In the genomic region with DNA sequence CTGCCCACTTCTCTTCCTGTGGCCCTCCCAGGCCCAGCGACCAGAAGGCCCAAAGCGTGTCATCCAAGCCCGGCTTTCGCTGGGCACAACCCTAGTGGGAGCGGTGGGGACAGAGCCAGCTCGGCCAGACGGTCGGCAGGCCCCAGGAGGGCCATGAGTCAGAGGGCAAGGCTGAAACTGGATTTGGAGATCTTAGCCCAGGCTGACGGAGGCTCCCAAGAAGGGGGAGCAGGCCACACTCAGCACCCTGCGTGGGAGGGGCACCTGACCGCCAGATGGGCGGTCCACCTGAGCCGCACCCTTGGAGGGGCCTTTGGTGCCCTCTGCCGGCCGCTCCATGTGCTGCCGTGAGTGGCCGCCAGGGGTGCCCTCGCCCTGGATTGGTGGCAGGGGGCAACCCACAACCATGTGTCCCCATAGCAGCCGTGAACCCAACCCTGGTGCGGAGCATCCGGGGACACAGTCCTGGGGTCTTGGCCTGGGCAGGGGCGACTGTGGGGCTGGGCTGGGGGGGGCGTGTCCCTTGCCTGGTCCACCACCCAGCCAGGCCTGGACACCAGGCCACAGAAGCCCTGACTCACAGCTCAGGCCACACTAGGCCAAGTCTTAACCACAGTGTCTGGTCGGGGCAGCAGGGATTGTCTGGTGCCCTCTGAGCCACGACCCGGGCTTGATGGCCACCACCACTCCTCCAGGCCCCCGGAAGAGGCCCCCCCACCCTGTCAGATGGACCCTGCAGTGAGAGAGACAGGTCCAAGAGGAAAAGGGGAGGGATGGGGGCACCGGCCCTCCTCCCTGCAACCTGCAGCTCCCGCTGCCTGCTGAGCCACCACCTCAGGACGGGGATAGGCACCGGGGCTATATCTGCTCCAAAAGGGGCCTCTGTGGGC, we compare ENCODE assay signal across 1 cellular context.
TF ChIP-seq lines count a peak whose summit lies in the region.

No MANE protein-coding gene starts in this region.

TF ChIP-seq in HepG2, 621 proteins besides CTCF, POLR2A, EP300 and RAD21 (continued from another document and continues in another):
- TF ChIP-seq, protein P1, sequence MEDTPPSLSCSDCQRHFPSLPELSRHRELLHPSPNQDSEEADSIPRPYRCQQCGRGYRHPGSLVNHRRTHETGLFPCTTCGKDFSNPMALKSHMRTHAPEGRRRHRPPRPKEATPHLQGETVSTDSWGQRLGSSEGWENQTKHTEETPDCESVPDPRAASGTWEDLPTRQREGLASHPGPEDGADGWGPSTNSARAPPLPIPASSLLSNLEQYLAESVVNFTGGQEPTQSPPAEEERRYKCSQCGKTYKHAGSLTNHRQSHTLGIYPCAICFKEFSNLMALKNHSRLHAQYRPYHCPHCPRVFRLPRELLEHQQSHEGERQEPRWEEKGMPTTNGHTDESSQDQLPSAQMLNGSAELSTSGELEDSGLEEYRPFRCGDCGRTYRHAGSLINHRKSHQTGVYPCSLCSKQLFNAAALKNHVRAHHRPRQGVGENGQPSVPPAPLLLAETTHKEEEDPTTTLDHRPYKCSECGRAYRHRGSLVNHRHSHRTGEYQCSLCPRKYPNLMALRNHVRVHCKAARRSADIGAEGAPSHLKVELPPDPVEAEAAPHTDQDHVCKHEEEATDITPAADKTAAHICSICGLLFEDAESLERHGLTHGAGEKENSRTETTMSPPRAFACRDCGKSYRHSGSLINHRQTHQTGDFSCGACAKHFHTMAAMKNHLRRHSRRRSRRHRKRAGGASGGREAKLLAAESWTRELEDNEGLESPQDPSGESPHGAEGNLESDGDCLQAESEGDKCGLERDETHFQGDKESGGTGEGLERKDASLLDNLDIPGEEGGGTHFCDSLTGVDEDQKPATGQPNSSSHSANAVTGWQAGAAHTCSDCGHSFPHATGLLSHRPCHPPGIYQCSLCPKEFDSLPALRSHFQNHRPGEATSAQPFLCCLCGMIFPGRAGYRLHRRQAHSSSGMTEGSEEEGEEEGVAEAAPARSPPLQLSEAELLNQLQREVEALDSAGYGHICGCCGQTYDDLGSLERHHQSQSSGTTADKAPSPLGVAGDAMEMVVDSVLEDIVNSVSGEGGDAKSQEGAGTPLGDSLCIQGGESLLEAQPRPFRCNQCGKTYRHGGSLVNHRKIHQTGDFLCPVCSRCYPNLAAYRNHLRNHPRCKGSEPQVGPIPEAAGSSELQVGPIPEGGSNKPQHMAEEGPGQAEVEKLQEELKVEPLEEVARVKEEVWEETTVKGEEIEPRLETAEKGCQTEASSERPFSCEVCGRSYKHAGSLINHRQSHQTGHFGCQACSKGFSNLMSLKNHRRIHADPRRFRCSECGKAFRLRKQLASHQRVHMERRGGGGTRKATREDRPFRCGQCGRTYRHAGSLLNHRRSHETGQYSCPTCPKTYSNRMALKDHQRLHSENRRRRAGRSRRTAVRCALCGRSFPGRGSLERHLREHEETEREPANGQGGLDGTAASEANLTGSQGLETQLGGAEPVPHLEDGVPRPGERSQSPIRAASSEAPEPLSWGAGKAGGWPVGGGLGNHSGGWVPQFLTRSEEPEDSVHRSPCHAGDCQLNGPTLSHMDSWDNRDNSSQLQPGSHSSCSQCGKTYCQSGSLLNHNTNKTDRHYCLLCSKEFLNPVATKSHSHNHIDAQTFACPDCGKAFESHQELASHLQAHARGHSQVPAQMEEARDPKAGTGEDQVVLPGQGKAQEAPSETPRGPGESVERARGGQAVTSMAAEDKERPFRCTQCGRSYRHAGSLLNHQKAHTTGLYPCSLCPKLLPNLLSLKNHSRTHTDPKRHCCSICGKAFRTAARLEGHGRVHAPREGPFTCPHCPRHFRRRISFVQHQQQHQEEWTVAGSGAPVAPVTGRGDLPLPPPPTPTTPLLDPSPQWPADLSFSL (CRISPR knock-in tag; IDR thresholded peaks at IDR 0.05): no peak
- TF ChIP-seq FOXA3 (CRISPR knock-in tag; IDR thresholded peaks at IDR 0.05) (peak; percentile 46), ZNF816 (CRISPR knock-in tag; IDR thresholded peaks at IDR 0.05; ENCODE audit: borderline replicate concordance) (peak; percentile 92), GATA4 (IDR thresholded peaks at IDR 0.05; ENCODE audit: borderline replicate concordance, low read depth) (no peak), ZNF672 (CRISPR knock-in tag; IDR thresholded peaks at IDR 0.05) (no peak), KLF12 (CRISPR knock-in tag; IDR thresholded peaks at IDR 0.05; ENCODE audit: borderline replicate concordance) (peak; percentile 91; the same call in 1 of the 2 replicates), SMAD3 (CRISPR knock-in tag; IDR thresholded peaks at IDR 0.05) (0 out of 2 replicates have a peak, but pooled peaks have one; percentile 46), ZNF205 (CRISPR knock-in tag; IDR thresholded peaks at IDR 0.05) (0 out of 2 replicates have a peak, but pooled peaks have one; percentile 56), HCFC1 (IDR thresholded peaks at IDR 0.05; ENCODE audit: low read depth, low read length) (peak; percentile 22; the same call in 1 of the 2 replicates), ZNF616 (CRISPR knock-in tag; IDR thresholded peaks at IDR 0.05; ENCODE audit: low read depth) (no peak), SMARCE1 (IDR thresholded peaks at IDR 0.05; ENCODE audit: borderline replicate concordance) (no peak), ZNF235 (CRISPR knock-in tag; IDR thresholded peaks at IDR 0.05; ENCODE audit: borderline replicate concordance) (peak; percentile 62), ZSCAN20 (CRISPR knock-in tag; IDR thresholded peaks at IDR 0.05; ENCODE audit: borderline replicate concordance) (no peak), NFKB2 (CRISPR knock-in tag; IDR thresholded peaks at IDR 0.05; ENCODE audit: borderline replicate concordance) (peak; percentile 60), ZNF407 (CRISPR knock-in tag; IDR thresholded peaks at IDR 0.05; ENCODE audit: not compliant biosample characterization) (no peak), ZNF253 (CRISPR knock-in tag; IDR thresholded peaks at IDR 0.05; ENCODE audit: borderline replicate concordance) (no peak; the same call in 1 of the 2 replicates), ZNF891 (CRISPR knock-in tag; IDR thresholded peaks at IDR 0.05) (no peak), ZNF230 (CRISPR knock-in tag; IDR thresholded peaks at IDR 0.05) (no peak), SKI (IDR thresholded peaks at IDR 0.05; ENCODE audit: partially characterized antibody) (peak; percentile 66), EHMT2 (IDR thresholded peaks at IDR 0.05; ENCODE audit: borderline replicate concordance, low read depth, low read length) (no peak), JUN (CRISPR knock-in tag; IDR thresholded peaks at IDR 0.05) (0 out of 2 replicates have a peak, but pooled peaks have one; percentile 6), ZMYM2 (CRISPR knock-in tag; IDR thresholded peaks at IDR 0.05) (no peak), STAT5B (CRISPR knock-in tag; IDR thresholded peaks at IDR 0.05) (no peak), KDM5A (IDR thresholded peaks at IDR 0.05; ENCODE audit: borderline replicate concordance, low read length) (no peak), MAFG (CRISPR knock-in tag; IDR thresholded peaks at IDR 0.05) (no peak), GPN1 (CRISPR knock-in tag; IDR thresholded peaks at IDR 0.05; ENCODE audit: borderline replicate concordance) (no peak), SNAPC2 (CRISPR knock-in tag; IDR thresholded peaks at IDR 0.05) (peak; percentile 91), ZFP36 (IDR thresholded peaks at IDR 0.05; ENCODE audit: borderline replicate concordance, low read depth, low read length, partially characterized antibody) (no peak), SP4 (CRISPR knock-in tag; IDR thresholded peaks at IDR 0.05) (peak; percentile 84), ZNF468 (CRISPR knock-in tag; IDR thresholded peaks at IDR 0.05) (no peak), ZNF274 (CRISPR knock-in tag; IDR thresholded peaks at IDR 0.05) (no peak), IKZF4 (CRISPR knock-in tag; IDR thresholded peaks at IDR 0.05; ENCODE audit: borderline replicate concordance, low read depth, not compliant biosample characterization) (no peak), ZNF414 (CRISPR knock-in tag; IDR thresholded peaks at IDR 0.05) (no peak)
- TF ChIP-seq, protein P2, sequence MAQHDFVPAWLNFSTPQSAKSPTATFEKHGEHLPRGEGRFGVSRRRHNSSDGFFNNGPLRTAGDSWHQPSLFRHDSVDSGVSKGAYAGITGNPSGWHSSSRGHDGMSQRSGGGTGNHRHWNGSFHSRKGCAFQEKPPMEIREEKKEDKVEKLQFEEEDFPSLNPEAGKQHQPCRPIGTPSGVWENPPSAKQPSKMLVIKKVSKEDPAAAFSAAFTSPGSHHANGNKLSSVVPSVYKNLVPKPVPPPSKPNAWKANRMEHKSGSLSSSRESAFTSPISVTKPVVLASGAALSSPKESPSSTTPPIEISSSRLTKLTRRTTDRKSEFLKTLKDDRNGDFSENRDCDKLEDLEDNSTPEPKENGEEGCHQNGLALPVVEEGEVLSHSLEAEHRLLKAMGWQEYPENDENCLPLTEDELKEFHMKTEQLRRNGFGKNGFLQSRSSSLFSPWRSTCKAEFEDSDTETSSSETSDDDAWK (CRISPR knock-in tag; IDR thresholded peaks at IDR 0.05): no peak
- TF ChIP-seq, protein P3, sequence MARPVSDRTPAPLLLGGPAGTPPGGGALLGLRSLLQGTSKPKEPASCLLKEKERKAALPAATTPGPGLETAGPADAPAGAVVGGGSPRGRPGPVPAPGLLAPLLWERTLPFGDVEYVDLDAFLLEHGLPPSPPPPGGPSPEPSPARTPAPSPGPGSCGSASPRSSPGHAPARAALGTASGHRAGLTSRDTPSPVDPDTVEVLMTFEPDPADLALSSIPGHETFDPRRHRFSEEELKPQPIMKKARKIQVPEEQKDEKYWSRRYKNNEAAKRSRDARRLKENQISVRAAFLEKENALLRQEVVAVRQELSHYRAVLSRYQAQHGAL (CRISPR knock-in tag; IDR thresholded peaks at IDR 0.05; ENCODE audit: not compliant biosample characterization): no peak
- TF ChIP-seq, protein P4, sequence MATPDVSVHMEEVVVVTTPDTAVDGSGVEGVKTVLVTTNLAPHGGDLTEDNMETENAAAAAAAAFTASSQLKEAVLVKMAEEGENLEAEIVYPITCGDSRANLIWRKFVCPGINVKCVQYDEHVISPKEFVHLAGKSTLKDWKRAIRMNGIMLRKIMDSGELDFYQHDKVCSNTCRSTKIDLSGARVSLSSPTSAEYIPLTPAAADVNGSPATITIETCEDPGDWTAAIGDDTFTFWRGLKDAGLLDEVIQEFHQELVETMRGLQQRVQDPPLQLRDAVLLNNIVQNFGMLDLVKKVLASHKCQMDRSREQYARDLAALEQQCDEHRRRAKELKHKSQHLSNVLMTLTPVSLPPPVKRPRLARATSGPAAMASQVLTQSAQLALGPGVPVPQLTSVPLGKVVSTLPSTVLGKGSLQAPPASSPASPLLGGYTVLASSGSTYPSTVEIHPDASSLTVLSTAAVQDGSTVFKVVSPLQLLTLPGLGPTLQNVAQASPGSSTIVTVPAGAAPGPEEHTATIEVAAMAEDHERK (CRISPR knock-in tag; IDR thresholded peaks at IDR 0.05; ENCODE audit: low read depth): no peak
- TF ChIP-seq, protein P5, sequence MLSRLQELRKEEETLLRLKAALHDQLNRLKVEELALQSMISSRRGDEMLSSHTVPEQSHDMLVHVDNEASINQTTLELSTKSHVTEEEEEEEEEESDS (CRISPR knock-in tag; IDR thresholded peaks at IDR 0.05; ENCODE audit: borderline replicate concordance): 0 out of 2 replicates have a peak, but pooled peaks have one; percentile 63
